18 cellular contexts compared by ENCODE assay signal in the genomic region with DNA sequence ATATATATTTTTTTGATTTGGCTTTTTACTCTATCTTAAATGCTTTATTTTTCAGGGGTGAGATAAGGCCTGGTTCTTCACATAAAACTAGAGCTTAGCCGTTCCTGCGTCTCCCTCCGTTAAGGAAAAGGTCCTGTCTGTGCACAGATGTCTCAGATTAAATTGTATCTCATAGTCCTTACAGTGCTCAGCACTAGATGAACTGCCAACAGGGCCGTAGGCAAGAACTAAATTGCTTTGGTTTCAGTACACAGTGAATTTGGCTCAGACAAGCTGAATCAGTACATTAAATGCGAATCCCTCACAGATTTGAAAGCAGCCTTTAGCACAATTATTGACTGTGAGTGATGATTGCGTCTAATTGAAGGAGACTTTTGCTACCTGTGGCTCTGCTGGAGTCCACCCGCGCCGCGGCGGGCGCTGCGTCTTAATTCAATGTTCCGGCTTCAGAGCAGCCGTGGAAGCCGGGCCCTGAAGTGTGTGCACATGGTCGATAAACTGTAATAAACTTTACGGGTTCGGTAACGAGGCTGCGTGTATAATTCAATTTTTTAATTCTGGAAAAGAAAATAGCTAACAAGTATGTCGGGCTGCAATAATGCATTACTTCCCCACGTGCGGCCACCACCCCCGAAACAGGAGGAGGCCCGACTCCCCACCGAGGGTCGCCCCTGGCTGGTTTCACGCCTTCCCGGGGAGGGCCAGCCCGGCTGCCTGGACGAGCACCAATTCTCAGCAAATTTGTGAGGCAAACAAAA.
DNase-seq lines count a peak whose midpoint lies in the region; ATAC-seq and TF ChIP-seq lines count a peak whose summit lies in the region.
"Had no signal": no experiment of that assay in that cellular context is flagged by ENCODE, and none has a peak within 500 bp of the region (broad histone marks: within the 10 kb centered on the region; RNA-seq: fewer than 3 reads in every experiment).

No MANE protein-coding gene starts in this region.

- no peaks in the 10 kb centered on the region for H3K9me2 ChIP-seq in neural cell (ENCODE audit: insufficient read depth, low read length)

- ATAC-seq in GM18867 (IDR thresholded peaks at IDR 0.05; ENCODE audit: unreplicated experiment) = no peak
- ATAC-seq in GM19397 (IDR thresholded peaks at IDR 0.05; ENCODE audit: unreplicated experiment) = no peak
- ATAC-seq: activated naive CD4-positive, alpha-beta T cell treated with anti-CD3 and anti-CD28 coated beads, Interleukin-2, amount 50 U/mL, for 72 hours; left colon had no signal

- H3K4me3 ChIP-seq in neural cell (ENCODE audit: low read length) (no peak overlapping the region), WERI-Rb-1 (ENCODE audit: low read depth, low read length) (no peak overlapping the region)
- H3K4me3 ChIP-seq: tibial nerve had no signal

- H3F3A ChIP-seq in neural cell (ENCODE audit: insufficient read depth, low read length, poor library complexity, severe bottlenecking) = no peaks in the 10 kb centered on the region

- TF ChIP-seq CTCF in neural cell (IDR thresholded peaks at IDR 0.05; ENCODE audit: poor library complexity, severe bottlenecking) (no peak), WERI-Rb-1 (IDR thresholded peaks at IDR 0.05; ENCODE audit: low read depth, low read length) (no peak)

- H3K27ac ChIP-seq in neural cell (ENCODE audit: low read length) = peak overlapping the region; percentile 25
- no peak overlapping the region for H3K27ac ChIP-seq in WERI-Rb-1

- no peak overlapping the region for H3K4me2 ChIP-seq in neural cell (ENCODE audit: low read length)

- no peaks in the 10 kb centered on the region for H3K79me2 ChIP-seq in neural cell (replicated peaks; ENCODE audit: insufficient read depth, low read length)

- no peaks in the 10 kb centered on the region for H3K27me3 ChIP-seq in neural cell (ENCODE audit: insufficient read depth, low read depth, low read length)
- H3K27me3 ChIP-seq in WERI-Rb-1 (ENCODE audit: insufficient read depth, low read depth, severe bottlenecking) = peaks cover 74% of the 10 kb centered on the region
- H3K27me3 ChIP-seq: tibial nerve had no signal

- H3K36me3 ChIP-seq in neural cell (ENCODE audit: insufficient read depth, low read length) (no peaks in the 10 kb centered on the region), WERI-Rb-1 (no peaks in the 10 kb centered on the region)
- H3K36me3 ChIP-seq: tibial nerve had no signal

- no peak overlapping the region for H2AFZ ChIP-seq in neural cell (ENCODE audit: low read depth, low read length)

- TF ChIP-seq RAD21 in neural cell (conservative IDR thresholded peaks at IDR 0.05) = no peak

- DNase-seq in G401 (ENCODE audit: low spot score) (peak; percentile 22), NCI-H748 (lab: John Stamatoyannopoulos, UW; ENCODE audit: unreplicated experiment) (peak; percentile 77), cerebellar cortex (ENCODE audit: low spot score) (peak; percentile 5), WERI-Rb-1 (no peak), KBM-7 (no peak)
- DNase-seq: activated CD4-positive, alpha-beta T cell treated with anti-CD3 and anti-CD28 coated beads, Interleukin-2, amount 10 ng/mL, durations not matched to agents 7 days and 5 days; Calu3; left colon; NCI-H2081; NCI-H510A; right cardiac atrium; stimulated activated CD4-positive, alpha-beta T cell treated with anti-CD3 and anti-CD28 coated beads, Interleukin-4, amount 100 ng/mL, for 4 hours; stimulated activated naive CD4-positive, alpha-beta T cell treated with Interleukin-2 at 50 U/mL for 16 hours had no signal

- H3K9me3 ChIP-seq in neural cell (ENCODE audit: low read length) (no peaks in the 10 kb centered on the region), WERI-Rb-1 (ENCODE audit: severe bottlenecking) (peaks cover 11% of the 10 kb centered on the region)

- no peak for TF ChIP-seq EP300 in neural cell (conservative IDR thresholded peaks at IDR 0.05; ENCODE audit: poor library complexity, severe bottlenecking)

- H3K9ac ChIP-seq in neural cell (ENCODE audit: low read length) = no peak overlapping the region

- no peaks in the 10 kb centered on the region for H4K20me1 ChIP-seq in neural cell (ENCODE audit: insufficient read depth)

- in situ Hi-C loops in G401 (cut with HindIII; ENCODE audit: low sequenced_read_pairs) = no loop called here
- in situ Hi-C loops in KBM-7 (cut with MboI; ENCODE audit: low pct_unique_long_range_greater_than_20kb, low sequenced_read_pairs) = no loop called here

TF ChIP-seq in neural cell, 6 proteins besides CTCF, POLR2A, EP300 and RAD21:
- TF ChIP-seq POLR2AphosphoS5 (IDR thresholded peaks at IDR 0.05) = peak; percentile 24
- no peak for TF ChIP-seq TAF1 (IDR thresholded peaks at IDR 0.05; ENCODE audit: low read depth)
- no peak for TF ChIP-seq SMC3 (conservative IDR thresholded peaks at IDR 0.05; ENCODE audit: poor library complexity)

Comparison
In these comparisons a context has a peak if more than half of its experiments do, and no peak if none do; other contexts are left out.
1. DNase-seq: peak in G401 (single experiment), NCI-H748 (single experiment) and cerebellar cortex (single experiment); none in WERI-Rb-1 (single experiment) and KBM-7 (single experiment).